13 cellular contexts compared by ENCODE assay signal in the genomic region with DNA sequence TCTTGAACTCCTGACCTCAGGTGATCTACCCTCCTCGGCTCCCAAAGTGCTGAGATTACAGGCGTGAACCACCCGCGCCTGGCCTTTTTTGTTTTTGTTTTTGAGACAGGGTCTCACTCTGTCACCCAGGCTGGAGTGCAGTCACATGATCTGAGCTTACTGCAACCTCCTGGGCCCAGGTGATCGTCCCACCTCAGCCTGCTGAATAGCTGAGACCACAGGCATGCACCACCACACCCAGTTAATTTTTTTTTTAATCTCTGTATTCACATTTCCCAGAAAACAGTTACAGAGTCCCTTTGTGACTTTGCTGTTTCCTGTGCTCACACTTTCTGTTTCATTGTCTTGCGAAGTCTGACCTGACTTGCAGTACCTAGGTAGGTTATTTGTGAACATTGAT. TPM values are rescaled to one million over a fixed set of nuclear protein-coding genes. Genes with fewer than 3 reads are reported as not detected.
A peak's percentile ranks its signal among the peaks of the same experiment; 100 is the strongest.
DNase-seq lines count a peak whose midpoint lies in the region; ATAC-seq and TF ChIP-seq lines count a peak whose summit lies in the region.
"Had no signal": no experiment of that assay in that cellular context is flagged by ENCODE, and none has a peak within 500 bp of the region (broad histone marks: within the 10 kb centered on the region; RNA-seq: fewer than 3 reads in every experiment).

No MANE protein-coding gene starts in this region.

- peak; percentile 31 to 39 for DNase-seq in breast epithelium (ENCODE audit: low spot score in 2 of 2)
- DNase-seq in MCF 10A (ENCODE audit: unreplicated experiment), result no peak
- peak; percentile 69 for DNase-seq in activated T-helper 2 cell treated with anti-CD3 and anti-CD28 coated beads, Interferon-gamma antibody, Interleukin-2, Interleukin-4, amounts not matched to agents 10 μg/mL and 5 μg/mL and 100 μg/mL, durations not matched to agents 14 hours and 24 hours and 36 hours (ENCODE audit: low spot score)
- no peak for DNase-seq in natural killer cell
- DNase-seq in G401 (ENCODE audit: low spot score), result no peak
- DNase-seq in NCI-H345 (lab: John Stamatoyannopoulos, UW), result no peak
- DNase-seq in erythroblast (lab: John Stamatoyannopoulos, UW), result no peak
- no peak for DNase-seq in foreskin melanocyte
- DNase-seq: colonic mucosa, KG1, naive B cell, NCI-H82 had no signal

- no peak overlapping the region for H3K4me3 ChIP-seq in breast epithelium
- H3K4me3 ChIP-seq: colonic mucosa, hepatocyte had no signal

- intact Hi-C loops in breast epithelium (cut with DNase I; ENCODE audit: low total_unique reads), result no loop called here
- intact Hi-C loops in MCF 10A (cut with micrococcal nuclease), result no loop called here
- intact Hi-C loops in activated T-helper 2 cell treated with anti-CD3 and anti-CD28 coated beads, Interferon-gamma antibody, Interleukin-2, Interleukin-4, amounts not matched to agents 10 μg/mL and 5 μg/mL and 100 μg/mL, durations not matched to agents 14 hours and 24 hours and 36 hours (cut with micrococcal nuclease), result loop anchor here (5.0 to 10.0 kb wide), 6 partner anchors 111 to 769 kb away; partner anchors contain the start of genes SLX4, TFAP4 and ZNF263
- intact Hi-C loops in natural killer cell (cut with micrococcal nuclease), result no loop called here

- no peak overlapping the region for H3K4me3 Mint-ChIP-seq in MCF 10A (ENCODE audit: unreplicated experiment)
- peak overlapping the region; percentile 69 for H3K4me3 Mint-ChIP-seq in activated T-helper 2 cell treated with anti-CD3 and anti-CD28 coated beads, Interferon-gamma antibody, Interleukin-2, Interleukin-4, amounts not matched to agents 10 μg/mL and 5 μg/mL and 100 μg/mL, durations not matched to agents 14 hours and 24 hours and 36 hours (ENCODE audit: low read depth)
- peak overlapping the region; percentile 31 for H3K4me3 Mint-ChIP-seq in natural killer cell

- H3K4me1 Mint-ChIP-seq in MCF 10A (ENCODE audit: insufficient read depth, unreplicated experiment) (peaks cover 4% of the 10 kb centered on the region), natural killer cell (peaks cover 25 to 40% of the 10 kb centered on the region in 2 donors)
- peaks cover 57% of the 10 kb centered on the region for H3K4me1 Mint-ChIP-seq in activated T-helper 2 cell treated with anti-CD3 and anti-CD28 coated beads, Interferon-gamma antibody, Interleukin-2, Interleukin-4, amounts not matched to agents 10 μg/mL and 5 μg/mL and 100 μg/mL, durations not matched to agents 14 hours and 24 hours and 36 hours (ENCODE audit: low read depth)

- no peaks in the 10 kb centered on the region for H3K27me3 ChIP-seq in breast epithelium
- H3K27me3 ChIP-seq: colonic mucosa, hepatocyte had no signal

- no TSS peak for BruUV-seq in MCF 10A (replicated peaks; lab: Mats Ljungman, UMichigan)

- H3K27me3 Mint-ChIP-seq in MCF 10A (ENCODE audit: insufficient read depth, unreplicated experiment), result no peaks in the 10 kb centered on the region
- H3K27me3 Mint-ChIP-seq in activated T-helper 2 cell treated with anti-CD3 and anti-CD28 coated beads, Interferon-gamma antibody, Interleukin-2, Interleukin-4, amounts not matched to agents 10 μg/mL and 5 μg/mL and 100 μg/mL, durations not matched to agents 14 hours and 24 hours and 36 hours (ENCODE audit: low read depth), result no peaks in the 10 kb centered on the region
- no peaks in the 10 kb centered on the region for H3K27me3 Mint-ChIP-seq in natural killer cell (ENCODE audit: low read depth in 2 of 2)
- H3K27me3 Mint-ChIP-seq: naive B cell had no signal

- in situ Hi-C loops in G401 (cut with HindIII; ENCODE audit: low sequenced_read_pairs), result no loop called here

- TF ChIP-seq POLR2A in breast epithelium (IDR thresholded peaks at IDR 0.05), result no peak
- TF ChIP-seq POLR2A in erythroblast (IDR thresholded peaks at IDR 0.05; ENCODE audit: low read length), result no peak

- peak overlapping the region in 1 of 2 donors; percentile 55 for H3K27ac ChIP-seq in breast epithelium
- H3K27ac ChIP-seq: colonic mucosa, hepatocyte had no signal

- CTCF ChIA-PET in MCF 10A (lab: Yijun Ruan, JAX), result interaction anchor here (0.7 to 2.0 kb wide), 2 partner anchors 10 to 846 kb away, joined by 3 to 4 read pairs; no protein-coding TSS in a partner anchor

- H3K9me3 Mint-ChIP-seq in MCF 10A (ENCODE audit: unreplicated experiment) (no peaks in the 10 kb centered on the region), natural killer cell (no peaks in the 10 kb centered on the region)
- H3K9me3 Mint-ChIP-seq in activated T-helper 2 cell treated with anti-CD3 and anti-CD28 coated beads, Interferon-gamma antibody, Interleukin-2, Interleukin-4, amounts not matched to agents 10 μg/mL and 5 μg/mL and 100 μg/mL, durations not matched to agents 14 hours and 24 hours and 36 hours, result no peaks in the 10 kb centered on the region
- H3K9me3 Mint-ChIP-seq: naive B cell had no signal

- no peak for ATAC-seq in natural killer cell

- H3K4me1 ChIP-seq in breast epithelium, result no peaks in the 10 kb centered on the region
- H3K4me1 ChIP-seq: colonic mucosa had no signal

- peaks cover 45% of the 10 kb centered on the region for H3K36me3 Mint-ChIP-seq in MCF 10A (ENCODE audit: insufficient read depth, unreplicated experiment)
- H3K36me3 Mint-ChIP-seq in activated T-helper 2 cell treated with anti-CD3 and anti-CD28 coated beads, Interferon-gamma antibody, Interleukin-2, Interleukin-4, amounts not matched to agents 10 μg/mL and 5 μg/mL and 100 μg/mL, durations not matched to agents 14 hours and 24 hours and 36 hours (ENCODE audit: low read depth), result peaks cover 22% of the 10 kb centered on the region
- H3K36me3 Mint-ChIP-seq in natural killer cell, result no peaks in the 10 kb centered on the region

- H3K27ac Mint-ChIP-seq in MCF 10A (ENCODE audit: low read depth, unreplicated experiment) (no peak overlapping the region), natural killer cell (peak overlapping the region; percentile 45 to 67)
- peak overlapping the region; percentile 93 for H3K27ac Mint-ChIP-seq in activated T-helper 2 cell treated with anti-CD3 and anti-CD28 coated beads, Interferon-gamma antibody, Interleukin-2, Interleukin-4, amounts not matched to agents 10 μg/mL and 5 μg/mL and 100 μg/mL, durations not matched to agents 14 hours and 24 hours and 36 hours

- POLR2A ChIA-PET in MCF 10A (lab: Yijun Ruan, JAX), result no interaction called here

- H3K9me3 ChIP-seq in breast epithelium, result no peaks in the 10 kb centered on the region
- H3K9me3 ChIP-seq: colonic mucosa had no signal

- no peaks in the 10 kb centered on the region for H3K36me3 ChIP-seq in breast epithelium
- H3K36me3 ChIP-seq: colonic mucosa had no signal

- TF ChIP-seq CTCF in breast epithelium (IDR thresholded peaks at IDR 0.05) (no peak), MCF 10A (IDR thresholded peaks at IDR 0.05; ENCODE audit: unreplicated experiment) (no peak), natural killer cell (IDR thresholded peaks at IDR 0.05) (no peak)

RNA-seq across cellular contexts. Expression of gene CLUAP1, which starts 2.7 kb away (rescaled TPM):
- total RNA-seq in breast epithelium, result 10 to 100 TPM; 20.8 to 27.1 (median 24.6) TPM
- 29.5 and 33.1 TPM in 2 replicates for total RNA-seq in MCF 10A (2022)
- total RNA-seq in activated T-helper 2 cell treated with anti-CD3 and anti-CD28 coated beads, Interferon-gamma antibody, Interleukin-2, Interleukin-4, amounts not matched to agents 10 μg/mL and 5 μg/mL and 100 μg/mL, durations not matched to agents 14 hours and 24 hours and 36 hours, result 13.7 and 19.9 TPM in 2 replicates
- 1 to 10 TPM; 4.0 to 6.2 (median 4.7) TPM for total RNA-seq in natural killer cell
- 15.6 and 24.5 TPM in 2 replicates for total RNA-seq in G401 (2014; rRNA removed; shearing (Covaris generic))

RNA-seq across cellular contexts. Expression of gene C16orf90, which starts 8.2 kb away (rescaled TPM):
- total RNA-seq in breast epithelium, result not detected
- not detected in 2 replicates for total RNA-seq in MCF 10A (2022)
- not detected in 2 replicates for total RNA-seq in activated T-helper 2 cell treated with anti-CD3 and anti-CD28 coated beads, Interferon-gamma antibody, Interleukin-2, Interleukin-4, amounts not matched to agents 10 μg/mL and 5 μg/mL and 100 μg/mL, durations not matched to agents 14 hours and 24 hours and 36 hours
- not detected for total RNA-seq in natural killer cell
- not detected in 2 replicates for total RNA-seq in G401 (2014; rRNA removed; shearing (Covaris generic))
- total RNA-seq: colonic mucosa, hepatocyte had no signal

Comparison
In these comparisons a context has a peak if more than half of its experiments do, and no peak if none do; other contexts are left out.
1. DNase-seq: peak in breast epithelium (2 of 2) and activated T-helper 2 cell treated with anti-CD3 and anti-CD28 coated beads, Interferon-gamma antibody, Interleukin-2, Interleukin-4, amounts not matched to agents 10 μg/mL and 5 μg/mL and 100 μg/mL, durations not matched to agents 14 hours and 24 hours and 36 hours (single experiment); none in MCF 10A (single experiment), natural killer cell (single experiment), G401 (single experiment), NCI-H345 (single experiment), erythroblast (0 of 2) and foreskin melanocyte (single experiment).